ENCODE assay signal across 15 cellular contexts in genomic region chr11:83773950-83774880, GRCh38.
A peak's percentile ranks its signal among the peaks of the same experiment; 100 is the strongest.
DNase-seq lines count a peak whose midpoint lies in the region; ATAC-seq and TF ChIP-seq lines count a peak whose summit lies in the region.
"Had no signal": no experiment of that assay in that cellular context is flagged by ENCODE, and none has a peak within 500 bp of the region (broad histone marks: within the 10 kb centered on the region; RNA-seq: fewer than 3 reads in every experiment).

No MANE protein-coding gene starts in this region.

- H3K36me3 ChIP-seq in adrenal gland (replicated peaks in 1 of 2): no peaks in the 10 kb centered on the region
- H3K36me3 ChIP-seq: left lung had no signal

- intact Hi-C loops in adrenal gland (cut with DNase I): no loop called here

- DNase-seq in ELR (ENCODE audit: low read depth) (peak; percentile 27), NCI-H1930 (lab: John Stamatoyannopoulos, UW) (peak; percentile 40 to 44), adrenal gland (no peak), left lobe of liver (ENCODE audit: low spot score) (no peak), pons (ENCODE audit: low spot score) (no peak), glomerular visceral epithelial cell (ENCODE audit: extremely low spot score) (no peak), NCI-H526 (lab: John Stamatoyannopoulos, UW) (no peak), hippocampal formation (lab: John Stamatoyannopoulos, UW) (no peak)
- DNase-seq: activated CD4-positive, alpha-beta memory T cell treated with anti-CD3 and anti-CD28 coated beads for 36 hours; activated naive CD8-positive, alpha-beta T cell treated with anti-CD3 and anti-CD28 coated beads, Interleukin-2, amount 50 U/mL, for 24 hours; hypothalamus; left lung; NCI-H2029 treated with DMSO at 0.1 percent for 48 hours; stimulated activated naive CD8-positive, alpha-beta T cell treated with anti-CD3 and anti-CD28 coated beads, Interleukin-15, amount 100 ng/mL, for 72 hours had no signal

- peak overlapping the region in 3 of 5 donors; percentile 22 to 55 (median 46) for H3K27ac ChIP-seq in adrenal gland
- H3K27ac ChIP-seq: left lung had no signal

- H3K4me3 ChIP-seq in adrenal gland: no peak overlapping the region
- H3K4me3 ChIP-seq: left lung had no signal

- H3K9me3 ChIP-seq in adrenal gland (replicated peaks in 1 of 3): no peaks in the 10 kb centered on the region
- H3K9me3 ChIP-seq: left lung had no signal

- no peaks in the 10 kb centered on the region for H3K27me3 ChIP-seq in adrenal gland
- H3K27me3 ChIP-seq: left lung had no signal

- H3K4me1 ChIP-seq in adrenal gland (replicated peaks in 1 of 2): no peaks in the 10 kb centered on the region
- H3K4me1 ChIP-seq: left lung had no signal

- no peak for TF ChIP-seq CTCF in adrenal gland (IDR thresholded peaks at IDR 0.05)

- TF ChIP-seq POLR2A in adrenal gland (IDR thresholded peaks at IDR 0.05): no peak

- 38 to 49% (median 41%) methylated on average over 7 of the region's 7 CpGs for WGBS in adrenal gland, 4 donors

- ATAC-seq in left lobe of liver: peak; percentile 26
- ATAC-seq: activated naive CD8-positive, alpha-beta T cell treated with anti-CD3 and anti-CD28 coated beads, Interleukin-2, amount 50 U/mL, for 24 hours; esophagus mucosa; left lung; stimulated activated naive CD8-positive, alpha-beta T cell treated with anti-CD3 and anti-CD28 coated beads, Interleukin-15, amount 100 ng/mL, for 72 hours had no signal

Comparison
In these comparisons a context has a peak if more than half of its experiments do, and no peak if none do; other contexts are left out.
1. DNase-seq: peak in ELR (single experiment) and NCI-H1930 (2 of 2); none in adrenal gland (0 of 7), left lobe of liver (single experiment), pons (single experiment), glomerular visceral epithelial cell (single experiment), NCI-H526 (0 of 2) and hippocampal formation (0 of 2).